Comparison of ENCODE assay signal across 23 cellular contexts in the genomic region with DNA sequence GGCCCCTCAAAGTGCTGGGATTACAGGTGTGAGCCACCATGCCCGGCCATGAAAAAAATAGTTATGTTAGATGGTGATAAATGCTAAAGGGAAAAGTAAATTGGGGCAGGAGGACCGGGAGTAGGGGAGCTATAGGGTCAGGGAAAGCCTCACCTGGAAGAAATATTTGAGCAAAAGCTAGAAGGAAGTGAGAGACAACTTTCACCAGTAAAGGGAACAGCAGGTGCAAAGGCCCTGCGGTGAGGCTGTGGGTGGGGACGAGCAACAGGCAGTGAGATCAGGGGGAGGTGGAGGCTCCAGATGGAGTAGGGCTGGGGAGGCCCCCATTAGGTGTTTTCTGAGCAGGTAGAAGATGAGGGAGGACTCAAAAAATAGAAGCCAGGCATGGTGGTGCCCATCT. TPM values are rescaled to one million over a fixed set of nuclear protein-coding genes. Genes with fewer than 3 reads are reported as not detected.
DNase-seq lines count a peak whose midpoint lies in the region; ATAC-seq and TF ChIP-seq lines count a peak whose summit lies in the region.
"Had no signal": no experiment of that assay in that cellular context is flagged by ENCODE, and none has a peak within 500 bp of the region (broad histone marks: within the 10 kb centered on the region; RNA-seq: fewer than 3 reads in every experiment).

No MANE protein-coding gene starts in this region.

- intact Hi-C loops in left ventricle myocardium superior (cut with micrococcal nuclease) = no loop called here
- intact Hi-C loops in right cardiac atrium (cut with DNase I) = loop anchor here in 1 of 4 donors (10.0 kb wide), 1 partner anchor 114 kb away; no protein-coding TSS in a partner anchor
- intact Hi-C loops in activated T-helper 1 cell treated with anti-CD3 and anti-CD28 coated beads, Interleukin-12 subunit alpha, Interleukin-12 subunit beta, Interleukin-2, Interleukin-4 antibody, amounts not matched to agents 30 ng/mL and 10 ng/mL and 1 ng/mL, durations not matched to agents 14 hours and 24 hours and 36 hours (cut with micrococcal nuclease) = no loop called here

- no peak overlapping the region for H3K27ac Mint-ChIP-seq in WTC11
- peak overlapping the region; percentile 80 for H3K27ac Mint-ChIP-seq in stimulated activated naive B cell treated with anti-CD40 and anti-IgM and Interleukin-4, amounts not matched to agents 10 μg/mL and 1 μg/mL and 100 μg/mL, for 72 hours
- H3K27ac Mint-ChIP-seq in activated T-helper 1 cell treated with anti-CD3 and anti-CD28 coated beads, Interleukin-12 subunit alpha, Interleukin-12 subunit beta, Interleukin-2, Interleukin-4 antibody, amounts not matched to agents 30 ng/mL and 10 ng/mL and 1 ng/mL, durations not matched to agents 14 hours and 24 hours and 36 hours = no peak overlapping the region
- H3K27ac Mint-ChIP-seq: activated CD4-positive, alpha-beta memory T cell treated with anti-CD3 and anti-CD28 coated beads, Interleukin-2, amount 10 ng/mL, durations not matched to agents 7 days and 5 days had no signal

- POLR2A ChIA-PET in WTC11 (lab: Charles Lee) = no interaction called here

- no peaks in the 10 kb centered on the region for H3K4me1 ChIP-seq in right cardiac atrium (ENCODE audit: control insufficient read depth, insufficient read depth, low read length)
- H3K4me1 ChIP-seq: body of pancreas had no signal

- H3K27ac ChIP-seq in right cardiac atrium (ENCODE audit: low read length) = no peak overlapping the region
- H3K27ac ChIP-seq: A549, body of pancreas, C4-2B, gastroesophageal sphincter, neutrophil had no signal

- DNase-seq in left ventricle myocardium superior (peak; percentile 6), right cardiac atrium (no peak), WTC11 (ENCODE audit: low spot score) (no peak), NOMO-1 (lab: John Stamatoyannopoulos, UW; ENCODE audit: unreplicated experiment in 2 of 2) (no peak), SHP77 treated with DMSO at 0.1 percent for 48 hours (lab: John Stamatoyannopoulos, UW) (no peak)
- DNase-seq in stimulated activated naive B cell treated with anti-CD40 and anti-IgM and Interleukin-4, amounts not matched to agents 10 μg/mL and 1 μg/mL and 100 μg/mL, for 72 hours = no peak
- no peak for DNase-seq in activated T-helper 1 cell treated with anti-CD3 and anti-CD28 coated beads, Interleukin-12 subunit alpha, Interleukin-12 subunit beta, Interleukin-2, Interleukin-4 antibody, amounts not matched to agents 30 ng/mL and 10 ng/mL and 1 ng/mL, durations not matched to agents 14 hours and 24 hours and 36 hours (ENCODE audit: low spot score)
- DNase-seq: activated CD4-positive, alpha-beta memory T cell treated with anti-CD3 and anti-CD28 coated beads, Interleukin-2, amount 10 ng/mL, durations not matched to agents 7 days and 5 days; activated T-cell treated with anti-CD3 and anti-CD28 coated beads, Interleukin-2, amount 50 U/mL, for 4 hours; body of pancreas; effector CD8-positive, alpha-beta T cell; MV-4-11; NCI-H187 treated with DMSO at 0.1 percent for 48 hours; NCI-H2227 treated with DMSO at 0.1 percent for 48 hours had no signal

- H3K4me3 ChIP-seq in right cardiac atrium (ENCODE audit: low read length) = no peak overlapping the region
- H3K4me3 ChIP-seq: A549, body of pancreas, gastroesophageal sphincter, lung, Peyer's patch had no signal

- TF ChIP-seq CTCF in WTC11 (IDR thresholded peaks at IDR 0.05) = no peak

- no peaks in the 10 kb centered on the region for H3K9me3 Mint-ChIP-seq in WTC11
- peaks cover 5 to 9% of the 10 kb centered on the region in 2 donors for H3K9me3 Mint-ChIP-seq in stimulated activated naive B cell treated with anti-CD40 and anti-IgM and Interleukin-4, amounts not matched to agents 10 μg/mL and 1 μg/mL and 100 μg/mL, for 72 hours
- no peaks in the 10 kb centered on the region for H3K9me3 Mint-ChIP-seq in activated T-helper 1 cell treated with anti-CD3 and anti-CD28 coated beads, Interleukin-12 subunit alpha, Interleukin-12 subunit beta, Interleukin-2, Interleukin-4 antibody, amounts not matched to agents 30 ng/mL and 10 ng/mL and 1 ng/mL, durations not matched to agents 14 hours and 24 hours and 36 hours
- H3K9me3 Mint-ChIP-seq: activated CD4-positive, alpha-beta memory T cell treated with anti-CD3 and anti-CD28 coated beads, Interleukin-2, amount 10 ng/mL, durations not matched to agents 7 days and 5 days; activated naive CD4-positive, alpha-beta T cell treated with anti-CD3 and anti-CD28 coated beads, Interleukin-2, amount 50 U/mL, for 72 hours; activated T-cell treated with anti-CD3 and anti-CD28 coated beads, Interleukin-2, amount 50 U/mL, for 4 hours had no signal

- peaks cover 8% of the 10 kb centered on the region for H3K4me1 Mint-ChIP-seq in WTC11
- H3K4me1 Mint-ChIP-seq in stimulated activated naive B cell treated with anti-CD40 and anti-IgM and Interleukin-4, amounts not matched to agents 10 μg/mL and 1 μg/mL and 100 μg/mL, for 72 hours = peaks cover 51 to 70% of the 10 kb centered on the region in 2 donors
- H3K4me1 Mint-ChIP-seq in activated T-helper 1 cell treated with anti-CD3 and anti-CD28 coated beads, Interleukin-12 subunit alpha, Interleukin-12 subunit beta, Interleukin-2, Interleukin-4 antibody, amounts not matched to agents 30 ng/mL and 10 ng/mL and 1 ng/mL, durations not matched to agents 14 hours and 24 hours and 36 hours (ENCODE audit: low read depth) = peaks cover 18% of the 10 kb centered on the region

- H3K9me3 ChIP-seq in right cardiac atrium (ENCODE audit: control insufficient read depth, low read length) = no peaks in the 10 kb centered on the region
- H3K9me3 ChIP-seq: A549, body of pancreas, gastroesophageal sphincter, neutrophil, Peyer's patch had no signal

- CTCF ChIA-PET in WTC11 (lab: Charles Lee) = no interaction called here

- 93% methylated on average over 4 of the region's 4 CpGs for WGBS in right cardiac atrium

- no peak for ATAC-seq in left ventricle myocardium superior
- ATAC-seq in right cardiac atrium = no peak
- ATAC-seq in GM21528 (IDR thresholded peaks at IDR 0.05; ENCODE audit: low FRiP score, unreplicated experiment) = peak; percentile 53
- no peak for ATAC-seq in WTC11
- ATAC-seq in stimulated activated naive B cell treated with anti-CD40 and anti-IgM and Interleukin-4, amounts not matched to agents 10 μg/mL and 1 μg/mL and 100 μg/mL, for 72 hours (replicated peaks) = peak; percentile 58 to 62
- ATAC-seq: A549; activated naive CD4-positive, alpha-beta T cell treated with anti-CD3 and anti-CD28 coated beads, Interleukin-2, amount 50 U/mL, for 72 hours; activated T-cell treated with anti-CD3 and anti-CD28 coated beads, Interleukin-2, amount 50 U/mL, for 4 hours; body of pancreas; esophagus mucosa; gastroesophageal sphincter had no signal

- H3K36me3 Mint-ChIP-seq in WTC11 = no peaks in the 10 kb centered on the region
- peaks cover 12 to 34% of the 10 kb centered on the region in 2 donors for H3K36me3 Mint-ChIP-seq in stimulated activated naive B cell treated with anti-CD40 and anti-IgM and Interleukin-4, amounts not matched to agents 10 μg/mL and 1 μg/mL and 100 μg/mL, for 72 hours
- peaks cover 2% of the 10 kb centered on the region for H3K36me3 Mint-ChIP-seq in activated T-helper 1 cell treated with anti-CD3 and anti-CD28 coated beads, Interleukin-12 subunit alpha, Interleukin-12 subunit beta, Interleukin-2, Interleukin-4 antibody, amounts not matched to agents 30 ng/mL and 10 ng/mL and 1 ng/mL, durations not matched to agents 14 hours and 24 hours and 36 hours (ENCODE audit: low read depth)

- no peaks in the 10 kb centered on the region; the same call in 1 of the 2 replicates for H3K27me3 Mint-ChIP-seq in WTC11 (ENCODE audit: low read depth)
- H3K27me3 Mint-ChIP-seq in stimulated activated naive B cell treated with anti-CD40 and anti-IgM and Interleukin-4, amounts not matched to agents 10 μg/mL and 1 μg/mL and 100 μg/mL, for 72 hours = no peaks in the 10 kb centered on the region
- H3K27me3 Mint-ChIP-seq in activated T-helper 1 cell treated with anti-CD3 and anti-CD28 coated beads, Interleukin-12 subunit alpha, Interleukin-12 subunit beta, Interleukin-2, Interleukin-4 antibody, amounts not matched to agents 30 ng/mL and 10 ng/mL and 1 ng/mL, durations not matched to agents 14 hours and 24 hours and 36 hours (ENCODE audit: insufficient read depth) = peaks cover 4% of the 10 kb centered on the region
- H3K27me3 Mint-ChIP-seq: activated CD4-positive, alpha-beta memory T cell treated with anti-CD3 and anti-CD28 coated beads, Interleukin-2, amount 10 ng/mL, durations not matched to agents 7 days and 5 days had no signal

- no peaks in the 10 kb centered on the region for H3K27me3 ChIP-seq in right cardiac atrium (ENCODE audit: control insufficient read depth, insufficient read depth)
- H3K27me3 ChIP-seq: body of pancreas, gastroesophageal sphincter, neutrophil, Peyer's patch had no signal

- H3K4me3 Mint-ChIP-seq in WTC11 = no peak overlapping the region
- H3K4me3 Mint-ChIP-seq in stimulated activated naive B cell treated with anti-CD40 and anti-IgM and Interleukin-4, amounts not matched to agents 10 μg/mL and 1 μg/mL and 100 μg/mL, for 72 hours = peak overlapping the region; percentile 74 to 77
- H3K4me3 Mint-ChIP-seq in activated T-helper 1 cell treated with anti-CD3 and anti-CD28 coated beads, Interleukin-12 subunit alpha, Interleukin-12 subunit beta, Interleukin-2, Interleukin-4 antibody, amounts not matched to agents 30 ng/mL and 10 ng/mL and 1 ng/mL, durations not matched to agents 14 hours and 24 hours and 36 hours = no peak overlapping the region
- H3K4me3 Mint-ChIP-seq: activated CD4-positive, alpha-beta memory T cell treated with anti-CD3 and anti-CD28 coated beads, Interleukin-2, amount 10 ng/mL, durations not matched to agents 7 days and 5 days; activated T-cell treated with anti-CD3 and anti-CD28 coated beads, Interleukin-2, amount 50 U/mL, for 4 hours had no signal

TF ChIP-seq in WTC11, 78 proteins besides CTCF, POLR2A, EP300 and RAD21 (continues in another document):
- TF ChIP-seq TEAD1 (CRISPR knock-in tag; IDR thresholded peaks at IDR 0.05) (no peak), GTF2I (CRISPR knock-in tag; conservative IDR thresholded peaks at IDR 0.05) (peak; percentile 60; the same call in 1 of the 2 replicates), GABPB1 (CRISPR knock-in tag; IDR thresholded peaks at IDR 0.05) (no peak)

RNA-seq across cellular contexts. Expression of gene BCAS4, which starts 16.0 kb away (rescaled TPM):
- total RNA-seq in left ventricle myocardium superior (3.2 TPM), right cardiac atrium (1 to 10 TPM; 1.6 to 3.5 (median 2.2) TPM), WTC11 (2021) (25.8 to 31.0 TPM (median 29.8 TPM) in 3 replicates)
- polyA plus RNA-seq in right cardiac atrium = 2.4 TPM
- 7.8 and 9.3 TPM in 2 replicates for total RNA-seq in activated T-helper 1 cell treated with anti-CD3 and anti-CD28 coated beads, Interleukin-12 subunit alpha, Interleukin-12 subunit beta, Interleukin-2, Interleukin-4 antibody, amounts not matched to agents 30 ng/mL and 10 ng/mL and 1 ng/mL, durations not matched to agents 14 hours and 24 hours and 36 hours

Comparison
In these comparisons a context has a peak if more than half of its experiments do, and no peak if none do; other contexts are left out.
1. ATAC-seq: peak in GM21528 (single experiment) and stimulated activated naive B cell treated with anti-CD40 and anti-IgM and Interleukin-4, amounts not matched to agents 10 μg/mL and 1 μg/mL and 100 μg/mL, for 72 hours (2 of 2); none in left ventricle myocardium superior (single experiment), right cardiac atrium (0 of 2) and WTC11 (single experiment).
2. H3K4me3 Mint-ChIP-seq: peak in stimulated activated naive B cell treated with anti-CD40 and anti-IgM and Interleukin-4, amounts not matched to agents 10 μg/mL and 1 μg/mL and 100 μg/mL, for 72 hours (2 of 2); none in WTC11 (single experiment) and activated T-helper 1 cell treated with anti-CD3 and anti-CD28 coated beads, Interleukin-12 subunit alpha, Interleukin-12 subunit beta, Interleukin-2, Interleukin-4 antibody, amounts not matched to agents 30 ng/mL and 10 ng/mL and 1 ng/mL, durations not matched to agents 14 hours and 24 hours and 36 hours (single experiment).